In the genomic region with DNA sequence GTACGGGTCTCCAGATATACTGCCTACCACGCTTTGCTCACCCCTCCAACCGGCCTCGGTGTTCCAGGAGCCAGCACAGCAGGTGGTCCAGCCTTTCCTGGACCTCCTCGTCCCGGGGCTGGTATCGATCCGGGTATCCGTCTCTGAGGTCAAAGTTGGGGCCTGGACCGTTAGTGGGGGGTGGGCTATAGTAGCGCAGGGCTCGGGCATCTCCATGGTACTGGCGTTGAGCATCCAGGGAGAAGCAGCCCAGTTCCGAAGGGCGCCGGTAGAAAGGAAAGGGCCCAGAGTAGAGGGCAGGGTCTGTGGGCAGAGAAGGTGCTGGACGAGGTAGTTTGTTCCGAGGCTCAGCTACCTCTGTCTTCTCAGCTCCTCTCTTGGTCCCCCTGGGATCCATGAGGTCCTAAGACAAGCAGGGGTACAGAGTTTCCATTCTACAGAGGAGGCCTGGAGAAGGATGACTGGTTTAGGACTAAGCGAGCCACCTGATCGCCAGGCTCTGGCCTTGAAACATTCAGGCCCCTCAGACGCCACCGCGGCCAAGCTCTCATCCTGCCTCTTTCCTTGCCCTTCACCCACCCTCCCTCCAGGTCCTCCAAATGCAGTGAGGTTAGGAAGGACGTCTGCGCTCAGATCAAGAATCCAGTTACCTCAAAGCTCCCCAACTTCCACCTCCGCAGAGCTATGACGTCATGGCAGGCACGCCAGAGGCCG, we compare ENCODE assay signal across 8 cellular contexts. TPM values are rescaled to one million over a fixed set of nuclear protein-coding genes. Genes with fewer than 3 reads are reported as not detected.
DNase-seq lines count a peak whose midpoint lies in the region; ATAC-seq and TF ChIP-seq lines count a peak whose summit lies in the region.

No MANE protein-coding gene starts in this region.

- DNase-seq in GM23338 (ENCODE audit: low spot score) = no peak
- DNase-seq in T-helper 17 cell = no peak
- no peak for DNase-seq in Kasumi-1 (lab: John Stamatoyannopoulos, UW)
- no peak for DNase-seq in HT-29 (ENCODE audit: low spot score)
- DNase-seq in SHP77 (lab: John Stamatoyannopoulos, UW) = no peak
- DNase-seq in Ammon's horn (ENCODE audit: low spot score) = no peak

- H3K9me2 ChIP-seq in GM23338 (ENCODE audit: insufficient read depth) = no peaks in the 10 kb centered on the region

- H3K4me2 ChIP-seq in GM23338 = peak overlapping the region; percentile 85

- H3K4me3 Mint-ChIP-seq in GM23338 = peak overlapping the region; percentile 89
- H3K4me3 Mint-ChIP-seq in T-helper 17 cell = peak overlapping the region; percentile 94

- H3K27ac Mint-ChIP-seq in GM23338 (peak overlapping the region; percentile 99), T-helper 17 cell (peak overlapping the region; percentile 100)

- H3K9me3 Mint-ChIP-seq in GM23338 = peaks cover 19% of the 10 kb centered on the region; the same call in 2 of the 3 replicates

- TF ChIP-seq EP300 in gastroesophageal sphincter (IDR thresholded peaks at IDR 0.05) = no peak

- H3K4me3 ChIP-seq in GM23338 (peak overlapping the region; percentile 76), gastroesophageal sphincter (peak overlapping the region; percentile 67 to 71), rectal smooth muscle tissue (ENCODE audit: low read length) (peak overlapping the region; percentile 83)

- H3K27me3 Mint-ChIP-seq in GM23338 (ENCODE audit: insufficient read depth, low read depth, poor library complexity) (peaks cover 24% of the 10 kb centered on the region), T-helper 17 cell (no peaks in the 10 kb centered on the region)

- no peak for TF ChIP-seq POLR2A in gastroesophageal sphincter (IDR thresholded peaks at IDR 0.05)

- peaks cover 8% of the 10 kb centered on the region for H3K4me1 Mint-ChIP-seq in GM23338
- peaks cover 37% of the 10 kb centered on the region for H3K4me1 Mint-ChIP-seq in T-helper 17 cell

- no peaks in the 10 kb centered on the region for H3K27me3 ChIP-seq in GM23338 (ENCODE audit: insufficient read depth)
- H3K27me3 ChIP-seq in gastroesophageal sphincter = no peaks in the 10 kb centered on the region
- H3K27me3 ChIP-seq in rectal smooth muscle tissue (ENCODE audit: control insufficient read depth, insufficient read depth, low read length) = no peaks in the 10 kb centered on the region

- H3F3A ChIP-seq in GM23338 (replicated peaks; ENCODE audit: low read depth) = peaks cover 9% of the 10 kb centered on the region

- H3K36me3 Mint-ChIP-seq in GM23338 (ENCODE audit: low read depth) = peaks cover 59% of the 10 kb centered on the region
- H3K36me3 Mint-ChIP-seq in T-helper 17 cell (ENCODE audit: low read depth) = peaks cover 7% of the 10 kb centered on the region

- no peak for TF ChIP-seq CTCF in GM23338 (conservative IDR thresholded peaks at IDR 0.05; ENCODE audit: low read depth in 2 of 2)
- peak in 1 of 4 experiments; percentile 20 for TF ChIP-seq CTCF in gastroesophageal sphincter (IDR thresholded peaks at IDR 0.05)

- H3K79me2 ChIP-seq in GM23338 (replicated peaks; ENCODE audit: insufficient read depth) = peaks cover 14% of the 10 kb centered on the region

- H3K9me3 ChIP-seq in T-helper 17 cell (ENCODE audit: control insufficient read depth, low read length, poor library complexity, severe bottlenecking) (no peaks in the 10 kb centered on the region), gastroesophageal sphincter (no peaks in the 10 kb centered on the region)

- WGBS in gastroesophageal sphincter (ENCODE audit: low coverage in 1 of 2), 2 donors = 3 to 44% methylated on average over 5 of the region's 29 CpGs

- ATAC-seq in GM23338 (peak; percentile 27), T-helper 17 cell (no peak), gastroesophageal sphincter (peak; percentile 25)

- H3K36me3 ChIP-seq in GM23338 (ENCODE audit: insufficient read depth) (peaks cover 5% of the 10 kb centered on the region; the same call in 1 of the 2 replicates), gastroesophageal sphincter (peaks cover 0 to 52% of the 10 kb centered on the region in 2 donors), rectal smooth muscle tissue (ENCODE audit: control insufficient read depth, insufficient read depth, low read length) (peaks cover 19% of the 10 kb centered on the region)

- H4K20me1 ChIP-seq in GM23338 (replicated peaks; ENCODE audit: insufficient read depth) = no peaks in the 10 kb centered on the region

- H3K4me1 ChIP-seq in GM23338 (ENCODE audit: insufficient read depth) (peaks cover 6% of the 10 kb centered on the region), gastroesophageal sphincter (peaks cover 0 to 49% (median 20%) of the 10 kb centered on the region in 3 donors), rectal smooth muscle tissue (ENCODE audit: control insufficient read depth, insufficient read depth, low read length) (peaks cover 11% of the 10 kb centered on the region)

- H3K27ac ChIP-seq in GM23338 (ENCODE audit: low read depth) (peak overlapping the region; percentile 89), gastroesophageal sphincter (peak overlapping the region; percentile 88 to 99 (median 96)), rectal smooth muscle tissue (ENCODE audit: low read depth, low read length) (peak overlapping the region; percentile 94)

- H3K9ac ChIP-seq in rectal smooth muscle tissue (ENCODE audit: low read length) = peak overlapping the region; percentile 83

- H2AFZ ChIP-seq in GM23338 = peak overlapping the region; percentile 88

TF ChIP-seq in GM23338, 12 proteins besides CTCF, POLR2A, EP300 and RAD21 (continues in another document):
- TF ChIP-seq ZNF331 (CRISPR knock-in tag; IDR thresholded peaks at IDR 0.05; ENCODE audit: low read depth) = 0 out of 2 replicates have a peak, but pooled peaks have one; percentile 44
- 0 out of 2 replicates have a peak, but pooled peaks have one; percentile 66 for TF ChIP-seq ZNF114 (CRISPR knock-in tag; IDR thresholded peaks at IDR 0.05)

RNA-seq across cellular contexts. Expression of gene DXO, which starts 0.5 kb away (rescaled TPM):
- 12.1 and 19.7 TPM in 2 replicates for total RNA-seq in GM23338 (2014; rRNA removed; shearing (Covaris generic))
- polyA plus RNA-seq in GM23338 (2016; fragmentation: Nextera tagmentation; extraction: Ambion mirVana) = 15.6 and 16.2 TPM in 2 replicates
- total RNA-seq in T-helper 17 cell = 10 to 100 TPM; 31.9 to 35.0 TPM
- 10 to 100 TPM; 12.3 to 17.4 (median 14.6) TPM for total RNA-seq in gastroesophageal sphincter
- total RNA-seq in HT-29 (2014; rRNA removed; shearing (Covaris generic)) = 54.8 and 61.6 TPM in 2 replicates

RNA-seq across cellular contexts. Expression of gene C4A, which starts 10.4 kb away (rescaled TPM):
- 0.97 and 2.4 TPM in 2 replicates for total RNA-seq in GM23338 (2014; rRNA removed; shearing (Covaris generic))
- 0.48 TPM in 1 of 2 replicates, not detected in the other for polyA plus RNA-seq in GM23338 (2016; fragmentation: Nextera tagmentation; extraction: Ambion mirVana)
- total RNA-seq in T-helper 17 cell = 1 to 10 TPM; 3.8 to 5.4 TPM
- total RNA-seq in gastroesophageal sphincter = 100 to 1,000 TPM in 1 of 4 donors, 10 to 100 TPM in 3; 50.4 to 111 (median 81.5) TPM
- total RNA-seq in HT-29 (2014; rRNA removed; shearing (Covaris generic)) = 0.57 and 1.9 TPM in 2 replicates

RNA-seq across cellular contexts. Expression of gene SKIC2, which starts 12.5 kb away (rescaled TPM):
- total RNA-seq in GM23338 (2014; rRNA removed; shearing (Covaris generic)) = 47.2 and 50.2 TPM in 2 replicates
- polyA plus RNA-seq in GM23338 (2016; fragmentation: Nextera tagmentation; extraction: Ambion mirVana) = 21.6 and 24.5 TPM in 2 replicates
- total RNA-seq in T-helper 17 cell (10 to 100 TPM; 85.5 to 94.5 TPM), gastroesophageal sphincter (10 to 100 TPM; 18.8 to 52.5 (median 25.8) TPM)
- total RNA-seq in HT-29 (2014; rRNA removed; shearing (Covaris generic)) = 62.5 and 66.2 TPM in 2 replicates

RNA-seq across cellular contexts. Expression of gene NELFE, which starts 12.7 kb away (rescaled TPM):
- 64.0 and 69.0 TPM in 2 replicates for total RNA-seq in GM23338 (2014; rRNA removed; shearing (Covaris generic))
- polyA plus RNA-seq in GM23338 (2016; fragmentation: Nextera tagmentation; extraction: Ambion mirVana) = 86.0 and 93.4 TPM in 2 replicates
- total RNA-seq in T-helper 17 cell (10 to 100 TPM; 45.8 to 46.2 TPM), gastroesophageal sphincter (10 to 100 TPM; 64.1 to 89.7 (median 70.4) TPM)
- total RNA-seq in HT-29 (2014; rRNA removed; shearing (Covaris generic)) = 85.4 and 103 TPM in 2 replicates

RNA-seq across cellular contexts. Expression of gene CFB, which starts 25.5 kb away (rescaled TPM):
- total RNA-seq in GM23338 (2014; rRNA removed; shearing (Covaris generic)) = not detected in 2 replicates
- 0.86 TPM in 1 of 2 replicates, not detected in the other for polyA plus RNA-seq in GM23338 (2016; fragmentation: Nextera tagmentation; extraction: Ambion mirVana)
- under 1 TPM in 1 of 2 donors, not detected in 1; 0.65 TPM for total RNA-seq in T-helper 17 cell
- total RNA-seq in gastroesophageal sphincter = 10 to 100 TPM in 3 of 4 donors, 1 to 10 TPM in 1; 8.1 to 42.6 (median 23.1) TPM
- total RNA-seq in HT-29 (2014; rRNA removed; shearing (Covaris generic)) = 2.0 and 2.6 TPM in 2 replicates

Comparison
In these comparisons a context has a peak if more than half of its experiments do, and no peak if none do; other contexts are left out.
1. RNA of gene C4A, which starts 10.4 kb away (total RNA-seq): 50.4 to 111 TPM in gastroesophageal sphincter; 3.8 to 5.4 TPM in T-helper 17 cell, 0.57 to 1.9 TPM in HT-29 and 0.97 to 2.4 TPM in GM23338; every median in the first group is over 4 times any median in the second.
2. Peak in every context shown above with its lines, with median percentiles within 50 percentile points of each other: H3K27ac ChIP-seq and H3K4me3 ChIP-seq.